Comparison of ENCODE assay signal across 25 cellular contexts in genomic region chr5:108125771-108126511, GRCh38.
"Had no signal": no experiment of that assay in that cellular context is flagged by ENCODE, and none has a peak within 500 bp of the region (broad histone marks: within the 10 kb centered on the region; RNA-seq: fewer than 3 reads in every experiment).

No MANE protein-coding gene starts in this region.

- DNase-seq: activated CD4-positive, alpha-beta T cell treated with anti-CD3 and anti-CD28 coated beads for 36 hours; activated CD4-positive, CD25-positive, alpha-beta regulatory T cell; activated effector memory CD4-positive, alpha-beta T cell treated with Interleukin-2 at 50 U/mL for 16 hours; activated naive CD4-positive, alpha-beta T cell treated with Interleukin-2 at 50 U/mL for 16 hours; activated T-cell treated with anti-CD3 and anti-CD28 coated beads for 4 hours; activated T-cell treated with anti-CD3 and anti-CD28 coated beads, Interleukin-2, amount 50 U/mL, for 72 hours; adrenal gland; aorta; body of pancreas; dermis blood vessel endothelial cell; effector CD8-positive, alpha-beta T cell; esophagus squamous epithelium; glutamatergic neuron; left cardiac atrium; left ventricle myocardium superior; mucosa of descending colon; posterior cingulate gyrus; right cardiac atrium; spleen; stimulated activated naive CD4-positive, alpha-beta T cell; transverse colon had no signal

- H3K27ac ChIP-seq: adrenal gland, body of pancreas, epithelial cell of prostate, esophagus squamous epithelium, spleen, suprapubic skin, transverse colon had no signal

- H3K4me1 ChIP-seq: adrenal gland, esophagus squamous epithelium, spleen, suprapubic skin, transverse colon had no signal

- H3K4me1 Mint-ChIP-seq: activated CD4-positive, alpha-beta T cell treated with anti-CD3 and anti-CD28 coated beads for 36 hours had no signal

- H3K9me3 Mint-ChIP-seq: activated T-cell treated with anti-CD3 and anti-CD28 coated beads, Interleukin-2, amount 50 U/mL, for 72 hours; natural killer cell treated with Interleukin-12 subunit alpha and Interleukin-12 subunit beta and Interleukin-15 and Interleukin-18, amount 100 ng/mL, for 72 hours had no signal

- H3K27me3 Mint-ChIP-seq: activated CD4-positive, alpha-beta T cell treated with anti-CD3 and anti-CD28 coated beads for 36 hours; activated naive CD8-positive, alpha-beta T cell; natural killer cell treated with Interleukin-12 subunit alpha and Interleukin-12 subunit beta and Interleukin-15 and Interleukin-18, amount 100 ng/mL, for 72 hours had no signal

- H3K36me3 ChIP-seq: adrenal gland, esophagus squamous epithelium, suprapubic skin, transverse colon had no signal

- H3K36me3 Mint-ChIP-seq: natural killer cell treated with Interleukin-12 subunit alpha and Interleukin-12 subunit beta and Interleukin-15 and Interleukin-18, amount 100 ng/mL, for 72 hours had no signal

- H3K9me3 ChIP-seq: adrenal gland, body of pancreas, esophagus squamous epithelium, mucosa of descending colon, spleen, suprapubic skin, transverse colon had no signal

- H3K4me3 ChIP-seq: adrenal gland, body of pancreas, esophagus squamous epithelium, mucosa of descending colon, spleen, suprapubic skin, transverse colon had no signal

- H3K27ac Mint-ChIP-seq: activated CD4-positive, alpha-beta T cell treated with anti-CD3 and anti-CD28 coated beads for 36 hours; activated naive CD8-positive, alpha-beta T cell; activated T-cell treated with anti-CD3 and anti-CD28 coated beads, Interleukin-2, amount 50 U/mL, for 72 hours; natural killer cell treated with Interleukin-12 subunit alpha and Interleukin-12 subunit beta and Interleukin-15 and Interleukin-18, amount 100 ng/mL, for 72 hours had no signal

- H3K4me3 Mint-ChIP-seq: activated CD4-positive, alpha-beta T cell treated with anti-CD3 and anti-CD28 coated beads for 36 hours; activated naive CD8-positive, alpha-beta T cell; activated T-cell treated with anti-CD3 and anti-CD28 coated beads, Interleukin-2, amount 50 U/mL, for 72 hours; natural killer cell treated with Interleukin-12 subunit alpha and Interleukin-12 subunit beta and Interleukin-15 and Interleukin-18, amount 100 ng/mL, for 72 hours had no signal

- ATAC-seq: activated CD4-positive, alpha-beta T cell treated with anti-CD3 and anti-CD28 coated beads for 36 hours; activated T-cell treated with anti-CD3 and anti-CD28 coated beads, Interleukin-2, amount 50 U/mL, for 72 hours; body of pancreas; left cardiac atrium; left ventricle myocardium superior; mucosa of descending colon; natural killer cell treated with Interleukin-12 subunit alpha and Interleukin-12 subunit beta and Interleukin-15 and Interleukin-18, amount 100 ng/mL, for 72 hours; right cardiac atrium had no signal

- H3K27me3 ChIP-seq: adrenal gland, body of pancreas, esophagus squamous epithelium, spleen, suprapubic skin, transverse colon had no signal
